In the genomic region with DNA sequence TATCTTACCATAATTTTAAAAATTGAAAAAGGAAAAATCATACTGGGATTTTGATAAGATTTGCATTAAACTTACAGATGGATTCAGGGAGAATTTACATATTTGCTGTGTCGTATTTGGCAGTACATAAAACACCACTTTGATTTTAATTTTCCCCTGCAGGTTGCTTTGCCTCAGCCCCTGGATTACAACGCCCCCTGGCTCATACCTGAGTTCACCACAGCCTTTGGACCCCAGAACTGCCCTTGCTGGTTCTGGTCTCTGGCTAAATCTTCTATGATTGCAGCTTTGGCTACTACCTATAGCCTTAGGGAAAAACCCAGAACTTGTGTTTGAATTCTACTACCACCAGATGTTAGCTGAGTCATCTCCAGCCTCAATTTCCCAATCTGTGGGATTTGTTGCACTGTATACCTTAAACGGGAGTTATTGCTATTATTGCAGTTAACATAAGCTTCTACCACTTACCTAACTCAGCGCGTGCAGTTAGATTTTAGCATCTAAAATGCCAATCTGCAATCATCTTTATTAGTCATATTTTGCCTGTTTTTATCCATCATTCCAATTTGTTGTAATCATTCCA, we compare ENCODE assay signal across 20 cellular contexts.
DNase-seq lines count a peak whose midpoint lies in the region; ATAC-seq and TF ChIP-seq lines count a peak whose summit lies in the region.
"Had no signal": no experiment of that assay in that cellular context is flagged by ENCODE, and none has a peak within 500 bp of the region (broad histone marks: within the 10 kb centered on the region; RNA-seq: fewer than 3 reads in every experiment).

No MANE protein-coding gene starts in this region.

- H3K14ac ChIP-seq in trophoblast cell (ENCODE audit: low read length) = no peak overlapping the region

- no peak overlapping the region for H3K23ac ChIP-seq in trophoblast cell (ENCODE audit: low read length)

- peaks cover 45% of the 10 kb centered on the region for H3K4me1 Mint-ChIP-seq in activated CD4-positive, alpha-beta T cell treated with anti-CD3 and anti-CD28 coated beads, Interleukin-2, amount 10 ng/mL, durations not matched to agents 24 days and 14 days
- peaks cover 62% of the 10 kb centered on the region for H3K4me1 Mint-ChIP-seq in CD4-positive, alpha-beta T cell (ENCODE audit: low read depth)

- no peaks in the 10 kb centered on the region for H3K9me3 ChIP-seq in trophoblast cell (ENCODE audit: insufficient read depth, low read depth, low read length)
- H3K9me3 ChIP-seq in CD4-positive, alpha-beta T cell (ENCODE audit: control insufficient read depth, low read length) = no peaks in the 10 kb centered on the region
- H3K9me3 ChIP-seq: MG63, stomach had no signal

- POLR2A ChIA-PET in CD4-positive, alpha-beta T cell (lab: Charles Lee) = interaction anchor here (1.7 to 7.5 kb wide), 2 partner anchors 18 to 23 kb away, joined by 5 to 104 read pairs; no protein-coding TSS in a partner anchor

- peak; percentile 23 for DNase-seq in SKM-1 treated with dmso at 0.1 percent for 144 hours (lab: John Stamatoyannopoulos, UW; ENCODE audit: unreplicated experiment)
- no peak for DNase-seq in SKM-1 (lab: John Stamatoyannopoulos, UW; ENCODE audit: unreplicated experiment)
- DNase-seq in NCI-H69 (lab: John Stamatoyannopoulos, UW) = peak; percentile 4
- DNase-seq in epithelial cell of esophagus (ENCODE audit: low read depth) = peak; percentile 12
- DNase-seq in trophoblast cell = peak; percentile 68 to 88
- DNase-seq in NCI-H2107 treated with DMSO at 0.1 percent for 48 hours (lab: John Stamatoyannopoulos, UW; ENCODE audit: unreplicated experiment) = no peak
- DNase-seq in activated CD4-positive, alpha-beta T cell treated with anti-CD3 and anti-CD28 coated beads, Interleukin-2, amount 10 ng/mL, durations not matched to agents 24 days and 14 days = no peak
- no peak for DNase-seq in CD4-positive, alpha-beta T cell
- DNase-seq: activated CD4-positive, alpha-beta T cell treated with anti-CD3 and anti-CD28 coated beads for 48 hours; activated naive CD8-positive, alpha-beta T cell treated with anti-CD3 and anti-CD28 coated beads for 36 hours; activated T-cell treated with anti-CD3 and anti-CD28 coated beads, Interleukin-2, amount 50 U/mL, for 1 hour; effector CD4-positive, alpha-beta T cell; foreskin melanocyte; MG63; naive thymus-derived CD8-positive, alpha-beta T cell; NCI-H2107; SHP77 treated with DMSO at 0.1 percent for 48 hours; stimulated activated CD4-positive, alpha-beta T cell treated with anti-CD3 and anti-CD28 coated beads, Interleukin-15, amount 100 ng/mL, for 24 hours; stomach; T-helper 9 cell had no signal

- intact Hi-C loops in activated CD4-positive, alpha-beta T cell treated with anti-CD3 and anti-CD28 coated beads, Interleukin-2, amount 10 ng/mL, durations not matched to agents 24 days and 14 days (cut with micrococcal nuclease) = loop anchor here (10.0 kb wide), 1 partner anchor 75 kb away; no protein-coding TSS in a partner anchor
- intact Hi-C loops in CD4-positive, alpha-beta T cell (cut with DNase I, micrococcal nuclease) = loop anchor here (5.0 to 10.0 kb wide), 2 partner anchors 322 to 325 kb away; partner anchors contain the start of gene STT3B (in 2 of the 2)

- H3K27me3 ChIP-seq in trophoblast cell (ENCODE audit: insufficient read depth, low read length) = no peaks in the 10 kb centered on the region
- no peaks in the 10 kb centered on the region for H3K27me3 ChIP-seq in CD4-positive, alpha-beta T cell (ENCODE audit: control insufficient read depth, insufficient read depth, low read length)
- H3K27me3 ChIP-seq: MG63, stomach had no signal

- no peak overlapping the region for H3K27ac Mint-ChIP-seq in activated CD4-positive, alpha-beta T cell treated with anti-CD3 and anti-CD28 coated beads, Interleukin-2, amount 10 ng/mL, durations not matched to agents 24 days and 14 days
- H3K27ac Mint-ChIP-seq in CD4-positive, alpha-beta T cell = no peak overlapping the region
- H3K27ac Mint-ChIP-seq: activated naive CD8-positive, alpha-beta T cell treated with anti-CD3 and anti-CD28 coated beads for 36 hours had no signal

- no peaks in the 10 kb centered on the region for H3K27me3 Mint-ChIP-seq in activated CD4-positive, alpha-beta T cell treated with anti-CD3 and anti-CD28 coated beads, Interleukin-2, amount 10 ng/mL, durations not matched to agents 24 days and 14 days
- no peaks in the 10 kb centered on the region for H3K27me3 Mint-ChIP-seq in CD4-positive, alpha-beta T cell
- H3K27me3 Mint-ChIP-seq: activated naive CD8-positive, alpha-beta T cell treated with anti-CD3 and anti-CD28 coated beads for 36 hours; naive thymus-derived CD8-positive, alpha-beta T cell had no signal

- no peak overlapping the region for H3K4me3 ChIP-seq in epithelial cell of esophagus (ENCODE audit: low read length)
- H3K4me3 ChIP-seq in trophoblast cell (ENCODE audit: low read depth, low read length) = no peak overlapping the region
- H3K4me3 ChIP-seq: MG63, stomach had no signal

- H2AK5ac ChIP-seq in trophoblast cell (ENCODE audit: low read length) = no peak overlapping the region

- no peak overlapping the region for H3K9ac ChIP-seq in trophoblast cell (ENCODE audit: low read length)

- no peaks in the 10 kb centered on the region for H3K36me3 ChIP-seq in trophoblast cell (ENCODE audit: control insufficient read depth in 1 of 2, insufficient read depth in 2 of 2, low read length in 2 of 2)
- H3K36me3 ChIP-seq: MG63, stomach had no signal

- peaks cover 19% of the 10 kb centered on the region for H3K9me3 Mint-ChIP-seq in activated CD4-positive, alpha-beta T cell treated with anti-CD3 and anti-CD28 coated beads, Interleukin-2, amount 10 ng/mL, durations not matched to agents 24 days and 14 days
- no peaks in the 10 kb centered on the region for H3K9me3 Mint-ChIP-seq in CD4-positive, alpha-beta T cell

- no peak overlapping the region for H3K27ac ChIP-seq in trophoblast cell (ENCODE audit: low read depth, low read length)
- no peak overlapping the region for H3K27ac ChIP-seq in CD4-positive, alpha-beta T cell (ENCODE audit: low read depth, low read length)
- H3K27ac ChIP-seq: stomach had no signal

- no peak overlapping the region for H2BK5ac ChIP-seq in trophoblast cell (ENCODE audit: low read depth, low read length, poor library complexity)

- H3K79me1 ChIP-seq in trophoblast cell (ENCODE audit: low read length) = peaks cover 4% of the 10 kb centered on the region

- H4K12ac ChIP-seq in trophoblast cell (ENCODE audit: low read depth, low read length) = no peak overlapping the region

- CTCF ChIA-PET in CD4-positive, alpha-beta T cell (lab: Charles Lee) = no interaction called here

- no peak overlapping the region for H3K4me2 ChIP-seq in trophoblast cell (ENCODE audit: low read length)

- H3K18ac ChIP-seq in trophoblast cell (ENCODE audit: low read length) = no peak overlapping the region

- peaks cover 2% of the 10 kb centered on the region for H3K36me3 Mint-ChIP-seq in activated CD4-positive, alpha-beta T cell treated with anti-CD3 and anti-CD28 coated beads, Interleukin-2, amount 10 ng/mL, durations not matched to agents 24 days and 14 days (ENCODE audit: low read depth)
- no peaks in the 10 kb centered on the region for H3K36me3 Mint-ChIP-seq in CD4-positive, alpha-beta T cell (ENCODE audit: low read depth)

- H3K4ac ChIP-seq in trophoblast cell (ENCODE audit: low read depth, low read length) = no peak overlapping the region

- peaks cover 0 to 2% of the 10 kb centered on the region in 2 experiments for H3K4me1 ChIP-seq in trophoblast cell (ENCODE audit: control insufficient read depth in 1 of 2, insufficient read depth in 2 of 2, low read length in 2 of 2)
- H3K4me1 ChIP-seq: stomach had no signal

- no peak for TF ChIP-seq CTCF in epithelial cell of esophagus (IDR thresholded peaks at IDR 0.05; ENCODE audit: insufficient read depth, low read depth, low read length, missing control alignments)
- TF ChIP-seq CTCF in CD4-positive, alpha-beta T cell (IDR thresholded peaks at IDR 0.05) = no peak

- WGBS in trophoblast cell (ENCODE audit: extremely low coverage, insufficient coverage, insufficient read length) = no CpG with 5 or more reads among the region's 5 CpGs

- H2BK12ac ChIP-seq in trophoblast cell (ENCODE audit: low read length) = no peak overlapping the region

- H4K8ac ChIP-seq in trophoblast cell (ENCODE audit: low read depth, low read length) = no peak overlapping the region

- no peak overlapping the region for H2AFZ ChIP-seq in trophoblast cell (ENCODE audit: insufficient read depth, low read length, poor library complexity)

- no peaks in the 10 kb centered on the region for H3K79me2 ChIP-seq in trophoblast cell (ENCODE audit: control insufficient read depth, insufficient read depth, low read length, poor library complexity)

- no peak overlapping the region for H2BK120ac ChIP-seq in trophoblast cell (ENCODE audit: insufficient read depth, low read length, poor library complexity)

- ATAC-seq in CD4-positive, alpha-beta T cell (ENCODE audit: poor library complexity) = no peak
- ATAC-seq: naive thymus-derived CD8-positive, alpha-beta T cell had no signal

- no peak overlapping the region for H3K4me3 Mint-ChIP-seq in activated CD4-positive, alpha-beta T cell treated with anti-CD3 and anti-CD28 coated beads, Interleukin-2, amount 10 ng/mL, durations not matched to agents 24 days and 14 days
- no peak overlapping the region for H3K4me3 Mint-ChIP-seq in CD4-positive, alpha-beta T cell
- H3K4me3 Mint-ChIP-seq: activated naive CD8-positive, alpha-beta T cell treated with anti-CD3 and anti-CD28 coated beads for 36 hours; naive thymus-derived CD8-positive, alpha-beta T cell had no signal

- H4K91ac ChIP-seq in trophoblast cell (ENCODE audit: low read depth, low read length) = no peak overlapping the region

Comparison
In these comparisons a context has a peak if more than half of its experiments do, and no peak if none do; other contexts are left out.
1. DNase-seq: peak in SKM-1 treated with dmso at 0.1 percent for 144 hours (single experiment), NCI-H69 (single experiment), epithelial cell of esophagus (single experiment) and trophoblast cell (2 of 2); none in SKM-1 (single experiment), NCI-H2107 treated with DMSO at 0.1 percent for 48 hours (single experiment), activated CD4-positive, alpha-beta T cell treated with anti-CD3 and anti-CD28 coated beads, Interleukin-2, amount 10 ng/mL, durations not matched to agents 24 days and 14 days (single experiment) and CD4-positive, alpha-beta T cell (0 of 10).